In genomic region chr3:45988100-45988761, GRCh38 we compare ENCODE assay signal across 12 cellular contexts. TPM values are rescaled to one million over a fixed set of nuclear protein-coding genes. Genes with fewer than 3 reads are reported as not detected.
DNase-seq lines count a peak whose midpoint lies in the region; ATAC-seq and TF ChIP-seq lines count a peak whose summit lies in the region.
"Had no signal": no experiment of that assay in that cellular context is flagged by ENCODE, and none has a peak within 500 bp of the region (broad histone marks: within the 10 kb centered on the region; RNA-seq: fewer than 3 reads in every experiment).

No MANE protein-coding gene starts in this region.

- no peaks in the 10 kb centered on the region for H3K9me3 ChIP-seq in SK-N-SH
- no peaks in the 10 kb centered on the region for H3K9me3 ChIP-seq in body of pancreas
- no peaks in the 10 kb centered on the region for H3K9me3 ChIP-seq in lung (ENCODE audit: control insufficient read depth in 2 of 2, insufficient read depth in 1 of 2, low read length in 1 of 2)
- no peaks in the 10 kb centered on the region for H3K9me3 ChIP-seq in thyroid gland

- H3K9me2 ChIP-seq in SK-N-SH: no peaks in the 10 kb centered on the region

- no peak overlapping the region for H3K9ac ChIP-seq in SK-N-SH

- POLR2A ChIA-PET in SK-N-SH (lab: Yijun Ruan, JAX): no interaction called here

- H3K79me2 ChIP-seq in SK-N-SH (ENCODE audit: insufficient read depth): peaks cover 27% of the 10 kb centered on the region; the same call in 1 of the 2 replicates

- TF ChIP-seq CTCF in SK-N-SH (IDR thresholded peaks at IDR 0.05) (no peak), body of pancreas (IDR thresholded peaks at IDR 0.05) (no peak), lung (IDR thresholded peaks at IDR 0.05; ENCODE audit: control extremely low read depth, extremely low read depth) (no peak), thyroid gland (IDR thresholded peaks at IDR 0.05) (no peak)

- no peak for TF ChIP-seq EP300 in SK-N-SH (IDR thresholded peaks at IDR 0.05; ENCODE audit: borderline replicate concordance in 1 of 2, low read depth in 1 of 2, low read length in 1 of 2)

- CTCF ChIA-PET in SK-N-SH (lab: Yijun Ruan, JAX): interaction anchor here (1.0 kb wide), 1 partner anchor 91 kb away, joined by 3 read pairs; no protein-coding TSS in a partner anchor

- no peak for ATAC-seq in SK-N-SH treated with all-trans-retinoic acid at 6 μM for 48 hours
- no peak for ATAC-seq in body of pancreas
- no peak for ATAC-seq in lung (ENCODE audit: insufficient read depth, low FRiP score)
- ATAC-seq: GM12878 had no signal

- 97% methylated on average over 4 of the region's 6 CpGs for WGBS in SK-N-SH (ENCODE audit: low lambda C conversion rate)
- WGBS in body of pancreas, 2 donors: 35 to 53% methylated on average over 6 of the region's 6 CpGs
- 40 to 48% methylated on average over 6 of the region's 6 CpGs for WGBS in lung, 2 donors
- 69 to 86% methylated on average over 5 to 6 of the region's 6 CpGs for WGBS in thyroid gland, 2 donors

- H3F3A ChIP-seq in SK-N-SH (replicated peaks; ENCODE audit: insufficient read depth): peaks cover 14% of the 10 kb centered on the region

- no peaks in the 10 kb centered on the region for H3K27me3 ChIP-seq in SK-N-SH (ENCODE audit: insufficient read depth)
- H3K27me3 ChIP-seq in body of pancreas: no peaks in the 10 kb centered on the region
- no peaks in the 10 kb centered on the region for H3K27me3 ChIP-seq in lung (ENCODE audit: control insufficient read depth, insufficient read depth)
- H3K27me3 ChIP-seq in thyroid gland: no peaks in the 10 kb centered on the region

- H3K36me3 ChIP-seq in SK-N-SH (replicated peaks in 1 of 2; ENCODE audit: control insufficient read depth in 1 of 2, insufficient read depth in 2 of 2, low read length in 1 of 2) (peaks cover 0 to 10% of the 10 kb centered on the region in 2 experiments), body of pancreas (replicated peaks in 1 of 2; ENCODE audit: insufficient read depth in 1 of 2, low read depth in 2 of 2) (peaks cover 0 to under 1% of the 10 kb centered on the region in 2 donors), lung (ENCODE audit: control insufficient read depth in 2 of 2, insufficient read depth in 2 of 2, low read length in 2 of 2) (peaks cover 7 to 10% of the 10 kb centered on the region in 2 donors), thyroid gland (peaks cover 8% of the 10 kb centered on the region in 2 donors)

- intact Hi-C loops in body of pancreas (cut with DNase I): no loop called here
- intact Hi-C loops in thyroid gland (cut with DNase I): no loop called here

- H4K20me1 ChIP-seq in SK-N-SH (ENCODE audit: insufficient read depth): no peaks in the 10 kb centered on the region

- no peak for TF ChIP-seq RAD21 in SK-N-SH (IDR thresholded peaks at IDR 0.05; ENCODE audit: low read length)

- TF ChIP-seq POLR2A in body of pancreas (IDR thresholded peaks at IDR 0.05) (no peak), thyroid gland (IDR thresholded peaks at IDR 0.05) (no peak)

- DNase-seq in SK-N-SH (no peak), body of pancreas (peak in 1 of 4 donors; percentile 15), lung (ENCODE audit: low spot score) (no peak), thyroid gland (no peak), DMS53 treated with DMSO at 0.1 percent for 48 hours (lab: John Stamatoyannopoulos, UW; ENCODE audit: unreplicated experiment) (no peak), NCI-H2196 (lab: John Stamatoyannopoulos, UW; ENCODE audit: unreplicated experiment) (no peak), AG20443 (ENCODE audit: low spot score) (no peak)

- H3K27ac ChIP-seq in SK-N-SH (ENCODE audit: low read depth in 2 of 2, low read length in 1 of 2) (peak overlapping the region in 1 of 2 experiments; percentile 89; a peak in 3 of 4 replicates), body of pancreas (peak overlapping the region; percentile 88 to 94 (median 92)), lung (ENCODE audit: low read depth in 1 of 2, low read length in 1 of 2) (peak overlapping the region; percentile 84 to 91), thyroid gland (peak overlapping the region; percentile 79 to 84 (median 80))
- H3K27ac ChIP-seq: RWPE1 had no signal

- H3K4me3 ChIP-seq in SK-N-SH (ENCODE audit: low read depth in 2 of 2, low read length in 1 of 2): no peak overlapping the region
- H3K4me3 ChIP-seq in body of pancreas: no peak overlapping the region
- no peak overlapping the region for H3K4me3 ChIP-seq in lung
- no peak overlapping the region for H3K4me3 ChIP-seq in thyroid gland (replicated peaks in 1 of 3)
- H3K4me3 ChIP-seq: GM12878 had no signal

- peak overlapping the region; percentile 55 for H3K4me2 ChIP-seq in SK-N-SH

- H3K4me1 ChIP-seq in SK-N-SH (ENCODE audit: control insufficient read depth in 1 of 2, insufficient read depth in 2 of 2, low read depth in 1 of 2, low read length in 1 of 2) (peaks cover 43 to 56% of the 10 kb centered on the region in 2 experiments; a peak in 3 of 4 replicates), body of pancreas (peaks cover 95% of the 10 kb centered on the region), lung (ENCODE audit: control insufficient read depth in 2 of 2, insufficient read depth in 2 of 2, low read length in 2 of 2) (peaks cover 44 to 57% of the 10 kb centered on the region in 2 donors), thyroid gland (peaks cover 76 to 92% of the 10 kb centered on the region in 2 donors)

- no peak overlapping the region for H2AFZ ChIP-seq in SK-N-SH (ENCODE audit: low read depth)

TF ChIP-seq in SK-N-SH, 30 proteins besides CTCF, POLR2A, EP300 and RAD21 (continues in another document):
- no peak for TF ChIP-seq TEAD4 (IDR thresholded peaks at IDR 0.05; ENCODE audit: borderline replicate concordance, insufficient read depth)
- no peak for TF ChIP-seq SMC3 (IDR thresholded peaks at IDR 0.05; ENCODE audit: low read depth, low read length)
- TF ChIP-seq CHD2 (IDR thresholded peaks at IDR 0.05; ENCODE audit: low read length, partially characterized antibody): no peak
- no peak for TF ChIP-seq POLR2AphosphoS5 (IDR thresholded peaks at IDR 0.05; ENCODE audit: low read depth, low read length)
- no peak for TF ChIP-seq TCF12 (IDR thresholded peaks at IDR 0.05)
- no peak for TF ChIP-seq RXRA (IDR thresholded peaks at IDR 0.05; ENCODE audit: borderline replicate concordance, low read depth)
- TF ChIP-seq NFIC (IDR thresholded peaks at IDR 0.05; ENCODE audit: borderline replicate concordance): no peak
- TF ChIP-seq GABPA (IDR thresholded peaks at IDR 0.05; ENCODE audit: low read depth): no peak
- no peak for TF ChIP-seq RFX5 (IDR thresholded peaks at IDR 0.05; ENCODE audit: low read length)
- TF ChIP-seq FOXJ3 (CRISPR knock-in tag; IDR thresholded peaks at IDR 0.05): no peak
- TF ChIP-seq TAF1 (IDR thresholded peaks at IDR 0.05; ENCODE audit: borderline replicate concordance, low read depth, low read length): no peak
- TF ChIP-seq RCOR1 (IDR thresholded peaks at IDR 0.05; ENCODE audit: low read length): no peak
- no peak for TF ChIP-seq NRF1 (IDR thresholded peaks at IDR 0.05; ENCODE audit: low read depth, low read length)
- no peak for TF ChIP-seq FOSL2 (IDR thresholded peaks at IDR 0.05; ENCODE audit: borderline replicate concordance, low read depth)

TF ChIP-seq in SK-N-SH treated with all-trans-retinoic acid at 6 μM for 48 hours, 23 proteins besides CTCF, POLR2A, EP300 and RAD21:
- TF ChIP-seq ESRRG (CRISPR knock-in tag; IDR thresholded peaks at IDR 0.05) (no peak), CREB5 (CRISPR knock-in tag; IDR thresholded peaks at IDR 0.05; ENCODE audit: low read depth) (no peak), POU6F1 (CRISPR knock-in tag; IDR thresholded peaks at IDR 0.05; ENCODE audit: borderline replicate concordance, low read depth) (no peak), GLIS3 (CRISPR knock-in tag; IDR thresholded peaks at IDR 0.05) (no peak)

RNA-seq across cellular contexts. Expression of gene FYCO1, which starts 7.4 kb away (rescaled TPM):
- polyA plus RNA-seq in SK-N-SH (2012; rRNA removed) (5.5 and 5.7 TPM in 2 replicates), lung (10 to 100 TPM; 11.3 to 13.7 TPM)
- 5.2 and 6.2 TPM in 2 replicates for polyA plus RNA-seq in SK-N-SH (2012; cell fraction: cytosol; rRNA removed)
- polyA plus RNA-seq in SK-N-SH (2012; cell fraction: nucleus; rRNA removed): 7.9 and 9.9 TPM in 2 replicates
- total RNA-seq in body of pancreas (10 to 100 TPM; 20.0 to 25.4 TPM), lung (10 to 100 TPM; 32.7 to 38.7 TPM), thyroid gland (10 to 100 TPM; 38.2 to 66.6 (median 50.5) TPM)

RNA-seq across cellular contexts. Expression of gene XCR1, which starts 39.1 kb away (rescaled TPM):
- polyA plus RNA-seq in SK-N-SH (2012; rRNA removed): not detected in 2 replicates
- not detected in 2 replicates for polyA plus RNA-seq in SK-N-SH (2012; cell fraction: cytosol; rRNA removed)
- not detected in 2 replicates for polyA plus RNA-seq in SK-N-SH (2012; cell fraction: nucleus; rRNA removed)
- not detected for total RNA-seq in body of pancreas
- under 1 TPM; 0.18 to 0.43 TPM for total RNA-seq in lung
- polyA plus RNA-seq in lung: 1 to 10 TPM in 1 of 2 donors, under 1 TPM in 1; 0.04 to 1.1 TPM
- total RNA-seq in thyroid gland: not detected
- total RNA-seq: pulmonary artery endothelial cell, subcutaneous adipose tissue had no signal

RNA-seq across cellular contexts. Expression of gene CXCR6, which starts 45.0 kb away (rescaled TPM):
- polyA plus RNA-seq in SK-N-SH (2012; rRNA removed) (not detected in 2 replicates), lung (1 to 10 TPM; 1.0 to 4.3 TPM)
- not detected in 2 replicates for polyA plus RNA-seq in SK-N-SH (2012; cell fraction: cytosol; rRNA removed)
- polyA plus RNA-seq in SK-N-SH (2012; cell fraction: nucleus; rRNA removed): not detected in 2 replicates
- total RNA-seq in body of pancreas (1 to 10 TPM in 1 of 2 donors, not detected in 1; 2.9 TPM), lung (1 to 10 TPM; 1.5 to 2.4 TPM), thyroid gland (1 to 10 TPM; 2.1 to 4.4 (median 3.4) TPM)
- total RNA-seq: GM12878, pulmonary artery endothelial cell had no signal
